ENCODE assay signal across 10 cellular contexts in the genomic region with DNA sequence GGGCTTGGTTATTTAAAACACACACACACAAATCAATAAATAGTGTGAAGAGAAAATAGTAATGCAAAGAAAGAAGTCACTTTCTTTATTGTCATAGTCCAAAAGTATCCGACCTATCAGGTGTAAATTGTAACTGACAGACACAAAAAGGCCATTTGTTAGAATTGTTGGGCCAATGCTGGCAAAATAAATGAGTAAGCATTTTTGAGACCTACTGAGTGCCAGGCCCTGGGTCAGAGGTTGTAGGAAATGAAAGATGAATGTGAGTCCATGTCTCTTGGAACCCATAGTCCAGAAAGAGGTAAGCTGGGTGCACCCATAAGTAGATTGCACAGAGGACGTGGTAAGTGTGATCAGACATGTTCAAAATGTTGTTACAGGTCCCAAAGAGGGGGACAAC. TPM values are rescaled to one million over a fixed set of nuclear protein-coding genes. Genes with fewer than 3 reads are reported as not detected.
"Had no signal": no experiment of that assay in that cellular context is flagged by ENCODE, and none has a peak within 500 bp of the region (broad histone marks: within the 10 kb centered on the region; RNA-seq: fewer than 3 reads in every experiment).

No MANE protein-coding gene starts in this region.

- H3K4me3 ChIP-seq: GM23248, HAP-1 had no signal

- H3K27me3 Mint-ChIP-seq: IgD-negative memory B cell had no signal

- H3K36me3 Mint-ChIP-seq: IgD-negative memory B cell had no signal

- H3K27ac Mint-ChIP-seq: HFFc6, IgD-negative memory B cell had no signal

- H3K36me3 ChIP-seq: HAP-1 had no signal

- H3K4me3 Mint-ChIP-seq: HFFc6, IgD-negative memory B cell had no signal

- H3K9me3 ChIP-seq: HAP-1 had no signal

- H3K27ac ChIP-seq: GM23248, HL-60 had no signal

- H3K9me3 Mint-ChIP-seq: IgD-negative memory B cell had no signal

- H3K9ac ChIP-seq: GM23248 had no signal

- H3K4me1 ChIP-seq: HAP-1 had no signal

- DNase-seq: GM23248, GOT3, H7, HFFc6, KG1 had no signal

- ATAC-seq: HCT116 had no signal

RNA-seq across cellular contexts. Expression of a gene that starts 13.5 kb away (rescaled TPM):
- total RNA-seq: HT1080 had no signal
